In the genomic region with DNA sequence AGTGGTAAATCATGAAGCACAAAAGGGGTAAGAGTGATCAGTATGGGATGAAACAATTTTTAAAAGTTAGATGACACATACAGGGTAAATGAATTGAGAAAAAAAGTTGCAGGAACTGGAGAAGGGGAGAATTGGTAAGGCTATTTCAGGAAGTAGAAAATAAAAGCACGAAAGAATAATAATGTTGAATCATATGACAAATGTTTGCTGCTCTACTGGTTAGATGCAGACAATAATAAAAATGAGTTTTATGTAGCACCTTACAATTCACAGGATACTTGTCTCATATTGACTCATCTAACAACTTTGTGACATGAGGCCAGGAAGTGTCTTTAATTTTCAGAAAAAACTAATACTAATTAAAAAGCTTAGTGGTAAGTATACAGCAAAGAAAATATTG, we compare ENCODE assay signal across 18 cellular contexts.
DNase-seq lines count a peak whose midpoint lies in the region; ATAC-seq, FAIRE-seq and TF ChIP-seq lines count a peak whose summit lies in the region.
"Had no signal": no experiment of that assay in that cellular context is flagged by ENCODE, and none has a peak within 500 bp of the region (broad histone marks: within the 10 kb centered on the region; RNA-seq: fewer than 3 reads in every experiment).

No MANE protein-coding gene starts in this region.

- no peak overlapping the region for H3K9ac ChIP-seq in GM23248
- H3K9ac ChIP-seq in astrocyte (ENCODE audit: low read length), result no peak overlapping the region
- H3K9ac ChIP-seq: BLaER1 treated with 17β-estradiol and CSF1 and Interleukin-3, amounts not matched to agents 10 nM and 100 nM had no signal

- no peaks in the 10 kb centered on the region for H3K79me2 ChIP-seq in GM23248 (ENCODE audit: insufficient read depth)
- H3K79me2 ChIP-seq in astrocyte (ENCODE audit: insufficient read depth, low read length), result no peaks in the 10 kb centered on the region

- H3K9me3 ChIP-seq in GM23248 (ENCODE audit: low read depth) (peaks cover 4% of the 10 kb centered on the region), astrocyte (ENCODE audit: insufficient read depth, low read depth, low read length) (no peaks in the 10 kb centered on the region)
- H3K9me3 ChIP-seq: Caco-2 had no signal

- H3K4me2 ChIP-seq in GM23248 (ENCODE audit: unreplicated experiment) (no peak overlapping the region), astrocyte (ENCODE audit: low read length) (no peak overlapping the region)
- H3K4me2 ChIP-seq: BLaER1 treated with 17β-estradiol and CSF1 and Interleukin-3, amounts not matched to agents 10 nM and 100 nM had no signal

- in situ Hi-C loops in GM23248 (cut with MboI), result no loop called here

- 0 out of 2 replicates have a peak, but pooled peaks cover 2% of the 10 kb centered on the region for H3K36me3 ChIP-seq in GM23248 (ENCODE audit: low read depth)
- H3K36me3 ChIP-seq in astrocyte (ENCODE audit: insufficient read depth, low read length), result no peaks in the 10 kb centered on the region
- H3K36me3 ChIP-seq: BLaER1 treated with 17β-estradiol and CSF1 and Interleukin-3, amounts not matched to agents 10 nM and 100 nM had no signal

- H3K4me1 Mint-ChIP-seq in astrocyte (ENCODE audit: low read depth, unreplicated experiment), result peaks cover 3% of the 10 kb centered on the region
- H3K4me1 Mint-ChIP-seq: CD8-positive, alpha-beta memory T cell had no signal

- H3K27ac ChIP-seq in GM23248 (no peak overlapping the region), astrocyte (ENCODE audit: low read depth, low read length) (no peak overlapping the region)
- H3K27ac ChIP-seq: BLaER1 treated with 17β-estradiol and CSF1 and Interleukin-3, amounts not matched to agents 10 nM and 100 nM had no signal

- H3K4me3 ChIP-seq in GM23248 (no peak overlapping the region), astrocyte (ENCODE audit: insufficient read depth, low read depth, low read length) (no peak overlapping the region)
- H3K4me3 ChIP-seq: BLaER1 treated with 17β-estradiol and CSF1 and Interleukin-3, amounts not matched to agents 10 nM and 100 nM had no signal

- H3K4me1 ChIP-seq in GM23248 (ENCODE audit: insufficient read depth) (peaks cover 31% of the 10 kb centered on the region), astrocyte (ENCODE audit: insufficient read depth, low read length) (no peaks in the 10 kb centered on the region)
- H3K4me1 ChIP-seq: BLaER1 treated with 17β-estradiol and CSF1 and Interleukin-3, amounts not matched to agents 10 nM and 100 nM; Caco-2 had no signal

- H4K20me1 ChIP-seq in GM23248 (ENCODE audit: insufficient read depth) (no peaks in the 10 kb centered on the region), astrocyte (ENCODE audit: insufficient read depth, low read length) (no peaks in the 10 kb centered on the region)
- H4K20me1 ChIP-seq: BLaER1 treated with 17β-estradiol and CSF1 and Interleukin-3, amounts not matched to agents 10 nM and 100 nM had no signal

- TF ChIP-seq CTCF in astrocyte (IDR thresholded peaks at IDR 0.05; ENCODE audit: insufficient read depth, low read depth, low read length), result no peak

- H3F3A ChIP-seq in GM23248 (ENCODE audit: insufficient read depth), result peaks cover 12% of the 10 kb centered on the region; the same call in 1 of the 2 replicates

- DNase-seq in GM23248, result no peak
- peak; percentile 8 for DNase-seq in astrocyte (ENCODE audit: low read depth)
- DNase-seq in kidney tubule cell (ENCODE audit: low spot score), result peak; percentile 6
- DNase-seq in frontal cortex (ENCODE audit: low spot score in 2 of 2), result no peak
- DNase-seq: Caco-2; CD8-positive, alpha-beta memory T cell; DMS79 treated with DMSO at 0.1 percent for 48 hours; EL; H9; KG1 had no signal

- 45 to 62% methylated on average over 1 of the region's 1 CpG for WGBS in GM23248 (ENCODE audit: low coverage in 1 of 2, low lambda C conversion rate in 2 of 2, missing lambda C conversion rate in 2 of 2), 2 experiments

- peak overlapping the region; percentile 4; the same call in 1 of the 2 replicates for H2AFZ ChIP-seq in GM23248
- no peak overlapping the region for H2AFZ ChIP-seq in astrocyte (ENCODE audit: low read depth, low read length)

- H3K9me3 Mint-ChIP-seq in astrocyte (ENCODE audit: unreplicated experiment), result peaks cover 14% of the 10 kb centered on the region

- H3K36me3 Mint-ChIP-seq in astrocyte (ENCODE audit: low read depth, unreplicated experiment), result no peaks in the 10 kb centered on the region
- H3K36me3 Mint-ChIP-seq: CD8-positive, alpha-beta memory T cell had no signal

- ATAC-seq in HG02798 (IDR thresholded peaks at IDR 0.05; ENCODE audit: poor library complexity, unreplicated experiment), result no peak
- ATAC-seq in GM21381 (IDR thresholded peaks at IDR 0.05; ENCODE audit: unreplicated experiment), result no peak

- H3K9me2 ChIP-seq in GM23248 (ENCODE audit: insufficient read depth), result no peaks in the 10 kb centered on the region

- peak; percentile 58 for FAIRE-seq in astrocyte (lab: Jason Lieb, UNC)
- FAIRE-seq in frontal cortex (lab: Jason Lieb, UNC), result no peak
- FAIRE-seq: D721Med, GM12891, GM19239, H1 had no signal

- no peaks in the 10 kb centered on the region for H3K27me3 ChIP-seq in GM23248 (replicated peaks; ENCODE audit: insufficient read depth)
- H3K27me3 ChIP-seq in astrocyte (ENCODE audit: insufficient read depth, low read length), result no peaks in the 10 kb centered on the region
- H3K27me3 ChIP-seq: BLaER1 treated with 17β-estradiol and CSF1 and Interleukin-3, amounts not matched to agents 10 nM and 100 nM had no signal

- no peak overlapping the region for H3K4me3 Mint-ChIP-seq in astrocyte (ENCODE audit: unreplicated experiment)
- H3K4me3 Mint-ChIP-seq: B cell; CD8-positive, alpha-beta memory T cell; H9 had no signal

- no peaks in the 10 kb centered on the region for H3K27me3 Mint-ChIP-seq in astrocyte (ENCODE audit: low read depth, unreplicated experiment)
- H3K27me3 Mint-ChIP-seq: CD8-positive, alpha-beta memory T cell had no signal

- H3K27ac Mint-ChIP-seq in astrocyte (ENCODE audit: unreplicated experiment), result no peak overlapping the region
- H3K27ac Mint-ChIP-seq: B cell; CD8-positive, alpha-beta memory T cell; H9 had no signal

Comparison
In these comparisons a context has a peak if more than half of its experiments do, and no peak if none do; other contexts are left out.
1. DNase-seq: peak in astrocyte (single experiment) and kidney tubule cell (single experiment); none in GM23248 (single experiment) and frontal cortex (0 of 2).